ENCODE assay signal across 8 cellular contexts in genomic region chr9:126326228-126327015, GRCh38. TPM values are rescaled to one million over a fixed set of nuclear protein-coding genes. Genes with fewer than 3 reads are reported as not detected.
DNase-seq lines count a peak whose midpoint lies in the region; ATAC-seq and TF ChIP-seq lines count a peak whose summit lies in the region.

A gene with protein sequence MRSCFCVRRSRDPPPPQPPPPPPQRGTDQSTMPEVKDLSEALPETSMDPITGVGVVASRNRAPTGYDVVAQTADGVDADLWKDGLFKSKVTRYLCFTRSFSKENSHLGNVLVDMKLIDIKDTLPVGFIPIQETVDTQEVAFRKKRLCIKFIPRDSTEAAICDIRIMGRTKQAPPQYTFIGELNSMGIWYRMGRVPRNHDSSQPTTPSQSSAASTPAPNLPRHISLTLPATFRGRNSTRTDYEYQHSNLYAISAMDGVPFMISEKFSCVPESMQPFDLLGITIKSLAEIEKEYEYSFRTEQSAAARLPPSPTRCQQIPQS (plus strand): TSS chr9:126326829. CDS start chr9:126326930, 101 bp downstream.

- ATAC-seq in right lobe of liver (peak; percentile 65 to 75 (median 68)), HG03439 (IDR thresholded peaks at IDR 0.05; ENCODE audit: unreplicated experiment) (no peak)

- no peaks in the 10 kb centered on the region for H3K27me3 ChIP-seq in right lobe of liver

- WGBS in right lobe of liver (ENCODE audit: insufficient coverage, low coverage, low lambda C conversion rate, missing lambda C conversion rate) = 90% methylated on average over 2 of the region's 94 CpGs

- H3K4me3 ChIP-seq in coronary artery = peak within 1 kb of the TSS; percentile 93
- H3K4me3 ChIP-seq in right lobe of liver = peak within 1 kb of the TSS; percentile 49 to 73 (median 64)

- no peak for TF ChIP-seq POLR2A in right lobe of liver (IDR thresholded peaks at IDR 0.05)

- H3K9me3 ChIP-seq in right lobe of liver = peaks cover 0 to 8% (median 5%) of the 10 kb centered on the region in 4 donors

- DNase-seq in AG20443 (ENCODE audit: low spot score) (peak; percentile 90), HK-2 (ENCODE audit: unreplicated experiment) (peak; percentile 29), coronary artery (ENCODE audit: low spot score) (peak; percentile 72), right lobe of liver (peak in 2 of 3 donors; percentile 53 to 55), NCI-H524 treated with DMSO at 0.1 percent for 48 hours (lab: John Stamatoyannopoulos, UW) (no peak)
- DNase-seq in activated CD4-positive, alpha-beta T cell treated with anti-CD3 and anti-CD28 coated beads for 24 hours (ENCODE audit: low read depth in 2 of 2) = peak; percentile 24 to 25
- DNase-seq in stimulated activated CD4-positive, alpha-beta T cell treated with anti-CD3 and anti-CD28 coated beads, Interleukin-4, amount 100 ng/mL, for 4 hours = peak; percentile 12 to 61

- no peaks in the 10 kb centered on the region for H3K36me3 ChIP-seq in right lobe of liver

- H3K27ac ChIP-seq in coronary artery = peak within 1 kb of the TSS; percentile 84 to 90
- peak within 1 kb of the TSS in 2 of 3 donors; percentile 22 to 43 for H3K27ac ChIP-seq in right lobe of liver

- no peak for TF ChIP-seq CTCF in coronary artery (IDR thresholded peaks at IDR 0.05)
- TF ChIP-seq CTCF in right lobe of liver (IDR thresholded peaks at IDR 0.05) = no peak

- intact Hi-C loops in right lobe of liver (cut with DNase I) = no loop called here

- peaks cover 0 to 5% (median 0%) of the 10 kb centered on the region in 4 donors for H3K4me1 ChIP-seq in right lobe of liver

RNA-seq across cellular contexts. Expression of the gene that starts here (rescaled TPM):
- total RNA-seq in right lobe of liver = 10 to 100 TPM in 2 of 6 experiments, 1 to 10 TPM in 4; 7.2 to 16.2 (median 9.1) TPM
